In the genomic region with DNA sequence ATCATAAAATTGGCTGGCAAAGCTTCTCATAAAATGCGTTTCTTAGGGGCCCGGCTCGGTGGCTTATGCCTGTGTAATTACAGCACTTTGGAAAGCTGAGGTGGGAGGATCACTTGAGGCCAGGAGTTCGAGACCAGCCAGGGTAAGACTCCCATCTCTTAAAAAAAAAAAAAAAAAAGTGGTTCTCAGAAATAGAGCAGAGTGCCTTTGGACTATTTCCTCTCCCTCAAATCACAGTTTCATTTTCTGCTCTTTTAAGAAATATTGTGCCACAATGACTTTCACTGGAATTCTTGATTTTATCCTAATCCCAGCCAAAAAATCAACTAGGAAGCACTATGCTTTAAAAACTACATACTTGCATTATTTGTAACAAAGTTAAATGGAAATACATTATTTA, we compare ENCODE assay signal across 1 cellular context.
TF ChIP-seq lines count a peak whose summit lies in the region.

No MANE protein-coding gene starts in this region.

TF ChIP-seq in GM12878, 131 proteins besides CTCF, POLR2A, EP300 and RAD21:
- TF ChIP-seq RELA (IDR thresholded peaks at IDR 0.05; ENCODE audit: borderline replicate concordance, partially characterized antibody) (no peak), ZNF592 (IDR thresholded peaks at IDR 0.05) (no peak)
